Comparison of ENCODE assay signal across 1 cellular context in genomic region chr7:44885394-44886317, GRCh38.
A peak's percentile ranks its signal among the peaks of the same experiment; 100 is the strongest.
TF ChIP-seq lines count a peak whose summit lies in the region.

Gene PURB, minus strand, starts transcription at chr7:44885530. Its CDS starts 182 bp downstream, at chr7:44885348.

TF ChIP-seq in K562, 482 proteins besides CTCF, POLR2A, EP300 and RAD21 (continued from another document and continues in another):
- TF ChIP-seq PATZ1 (CRISPR knock-in tag; IDR thresholded peaks at IDR 0.05; ENCODE audit: borderline replicate concordance), result no peak
- TF ChIP-seq ZNF431 (CRISPR knock-in tag; IDR thresholded peaks at IDR 0.05), result 0 out of 2 replicates have a peak, but pooled peaks have one; percentile 19
- TF ChIP-seq TRIM25 (IDR thresholded peaks at IDR 0.05; ENCODE audit: borderline replicate concordance), result no peak
- TF ChIP-seq FOXP4 (CRISPR knock-in tag; IDR thresholded peaks at IDR 0.05; ENCODE audit: borderline replicate concordance), result no peak
- TF ChIP-seq MXI1 (IDR thresholded peaks at IDR 0.05; ENCODE audit: low read depth, low read length), result peak; percentile 58
- TF ChIP-seq STAG1 (CRISPR knock-in tag; IDR thresholded peaks at IDR 0.05; ENCODE audit: borderline replicate concordance), result no peak
- peak; percentile 46; the same call in 1 of the 2 replicates for TF ChIP-seq CREB3 (tag; conservative IDR thresholded peaks at IDR 0.05; ENCODE audit: low read depth)
- TF ChIP-seq ZNF280A (IDR thresholded peaks at IDR 0.05; ENCODE audit: low read depth, partially characterized antibody), result no peak
- TF ChIP-seq PRPF4 (IDR thresholded peaks at IDR 0.05; ENCODE audit: insufficient read depth, low read depth, low read length, poor library complexity, severe bottlenecking), result no peak
- TF ChIP-seq NUFIP1 (IDR thresholded peaks at IDR 0.05; ENCODE audit: partially characterized antibody), result no peak
- TF ChIP-seq SRSF3 (IDR thresholded peaks at IDR 0.05; ENCODE audit: insufficient read depth, low read length), result 0 out of 2 replicates have a peak, but pooled peaks have one; percentile 74
- no peak for TF ChIP-seq THRA (IDR thresholded peaks at IDR 0.05)
- TF ChIP-seq NELFE (IDR thresholded peaks at IDR 0.05; ENCODE audit: insufficient read depth, insufficient read length), result no peak
- TF ChIP-seq THRAP3 (IDR thresholded peaks at IDR 0.05; ENCODE audit: borderline replicate concordance), result no peak
- TF ChIP-seq ZNF165 (CRISPR knock-in tag; IDR thresholded peaks at IDR 0.05; ENCODE audit: borderline replicate concordance), result no peak
- TF ChIP-seq ZBTB17 (CRISPR knock-in tag; IDR thresholded peaks at IDR 0.05), result peak; percentile 79; the same call in 1 of the 2 replicates
- no peak for TF ChIP-seq GTF3C2 (IDR thresholded peaks at IDR 0.05; ENCODE audit: borderline replicate concordance, extremely low read depth, insufficient read length)
- TF ChIP-seq MTA2 (IDR thresholded peaks at IDR 0.05; ENCODE audit: low read depth), result no peak
- no peak for TF ChIP-seq HDAC8 (tag; IDR thresholded peaks at IDR 0.05)
- 0 out of 2 replicates have a peak, but pooled peaks have one; percentile 82 for TF ChIP-seq PREB (CRISPR knock-in tag; IDR thresholded peaks at IDR 0.05)
- TF ChIP-seq NFATC3 (IDR thresholded peaks at IDR 0.05), result no peak
- no peak for TF ChIP-seq ZNF57 (CRISPR knock-in tag; IDR thresholded peaks at IDR 0.05)
- no peak for TF ChIP-seq ZNF778 (CRISPR knock-in tag; IDR thresholded peaks at IDR 0.05)
- TF ChIP-seq ETV1 (tag; conservative IDR thresholded peaks at IDR 0.05; ENCODE audit: low read depth), result peak; percentile 94
- TF ChIP-seq RBM25 (IDR thresholded peaks at IDR 0.05; ENCODE audit: low read depth, low read length, severe bottlenecking), result no peak
- no peak for TF ChIP-seq GTF2A2 (tag; IDR thresholded peaks at IDR 0.05)
- TF ChIP-seq EWSR1 (IDR thresholded peaks at IDR 0.05; ENCODE audit: borderline replicate concordance, low read depth, partially characterized antibody), result no peak
- no peak for TF ChIP-seq ZNF124 (CRISPR knock-in tag; IDR thresholded peaks at IDR 0.05)
- no peak for TF ChIP-seq ZBTB8A (IDR thresholded peaks at IDR 0.05; ENCODE audit: partially characterized antibody)
- TF ChIP-seq ZNF143 (CRISPR knock-in tag; IDR thresholded peaks at IDR 0.05), result no peak
- TF ChIP-seq SLC30A9 (CRISPR knock-in tag; IDR thresholded peaks at IDR 0.05), result no peak
- no peak for TF ChIP-seq ELK1 (CRISPR knock-in tag; IDR thresholded peaks at IDR 0.05)
- TF ChIP-seq HLTF (IDR thresholded peaks at IDR 0.05), result no peak
- no peak for TF ChIP-seq CBX5 (IDR thresholded peaks at IDR 0.05; ENCODE audit: borderline replicate concordance, low read depth)
- TF ChIP-seq TAF7 (tag; IDR thresholded peaks at IDR 0.05), result peak; percentile 78
- 0 out of 2 replicates have a peak, but pooled peaks have one; percentile 57 for TF ChIP-seq ZBTB2 (IDR thresholded peaks at IDR 0.05)
- peak; percentile 33; the same call in 1 of the 2 replicates for TF ChIP-seq ZNF644 (tag; IDR thresholded peaks at IDR 0.05; ENCODE audit: low read depth)
- TF ChIP-seq ZZZ3 (IDR thresholded peaks at IDR 0.05), result peak; percentile 50; the same call in 1 of the 2 replicates
- TF ChIP-seq UBTF (IDR thresholded peaks at IDR 0.05; ENCODE audit: borderline replicate concordance in 1 of 2, low read depth in 2 of 2, low read length in 2 of 2), result no peak; a peak in 1 of 4 replicates
- no peak for TF ChIP-seq ZNF77 (CRISPR knock-in tag; IDR thresholded peaks at IDR 0.05)
